In genomic region chr2:55099493-55099877, GRCh38 we compare ENCODE assay signal across 16 cellular contexts. TPM values are rescaled to one million over a fixed set of nuclear protein-coding genes. Genes with fewer than 3 reads are reported as not detected.
A peak's percentile ranks its signal among the peaks of the same experiment; 100 is the strongest.
DNase-seq lines count a peak whose midpoint lies in the region; ATAC-seq and TF ChIP-seq lines count a peak whose summit lies in the region.
"Had no signal": no experiment of that assay in that cellular context is flagged by ENCODE, and none has a peak within 500 bp of the region (broad histone marks: within the 10 kb centered on the region; RNA-seq: fewer than 3 reads in every experiment).

No MANE protein-coding gene starts in this region.

- no peak overlapping the region for H3K9ac ChIP-seq in smooth muscle cell (ENCODE audit: low read depth)
- H3K9ac ChIP-seq: parathyroid adenoma had no signal

- no peak for DNase-seq in activated CD4-positive, alpha-beta T cell treated with anti-CD3 and anti-CD28 coated beads for 36 hours
- no peak for DNase-seq in activated CD4-positive, alpha-beta T cell treated with anti-CD3 and anti-CD28 coated beads, Interleukin-2, amount 10 ng/mL, durations not matched to agents 24 days and 14 days
- DNase-seq in NCI-H460 (ENCODE audit: extremely low read depth, low read depth) = peak; percentile 33
- no peak for DNase-seq in smooth muscle cell (lab: John Stamatoyannopoulos, UW; ENCODE audit: unreplicated experiment)
- DNase-seq in activated CD8-positive, alpha-beta memory T cell treated with anti-CD3 and anti-CD28 coated beads, Interleukin-2, amount 50 U/mL, for 48 hours = no peak
- DNase-seq in GM19240 (ENCODE audit: insufficient read length, low spot score) = no peak
- DNase-seq in ureter (ENCODE audit: low spot score) = no peak
- DNase-seq: activated CD8-positive, alpha-beta memory T cell treated with anti-CD3 and anti-CD28 coated beads for 24 hours; anterior cingulate cortex; effector memory CD4-positive, alpha-beta T cell; KG1; NCI-H2081; stimulated activated CD4-positive, alpha-beta T cell treated with anti-CD3 and anti-CD28 coated beads, Interleukin-4, amount 100 ng/mL, for 4 hours had no signal

- H3K9me3 Mint-ChIP-seq in activated CD4-positive, alpha-beta T cell treated with anti-CD3 and anti-CD28 coated beads for 36 hours (ENCODE audit: low read depth) = no peaks in the 10 kb centered on the region
- H3K9me3 Mint-ChIP-seq in activated CD4-positive, alpha-beta T cell treated with anti-CD3 and anti-CD28 coated beads, Interleukin-2, amount 10 ng/mL, durations not matched to agents 24 days and 14 days = no peaks in the 10 kb centered on the region
- H3K9me3 Mint-ChIP-seq: T-helper 2 cell treated with Interferon-gamma antibody and Interleukin-4, amounts not matched to agents 5 μg/mL and 100 μg/mL, for 36 hours had no signal

- no peaks in the 10 kb centered on the region for H3K79me2 ChIP-seq in smooth muscle cell (ENCODE audit: low read depth)
- H3K79me2 ChIP-seq: parathyroid adenoma had no signal

- H3K36me3 ChIP-seq in esophagus (ENCODE audit: control insufficient read depth in 2 of 2, insufficient read depth in 2 of 2, low read length in 1 of 2) = no peaks in the 10 kb centered on the region
- no peaks in the 10 kb centered on the region for H3K36me3 ChIP-seq in smooth muscle cell (ENCODE audit: low read depth)

- H3K27me3 Mint-ChIP-seq in activated CD4-positive, alpha-beta T cell treated with anti-CD3 and anti-CD28 coated beads for 36 hours = no peaks in the 10 kb centered on the region
- no peaks in the 10 kb centered on the region for H3K27me3 Mint-ChIP-seq in activated CD4-positive, alpha-beta T cell treated with anti-CD3 and anti-CD28 coated beads, Interleukin-2, amount 10 ng/mL, durations not matched to agents 24 days and 14 days

- intact Hi-C loops in activated CD4-positive, alpha-beta T cell treated with anti-CD3 and anti-CD28 coated beads for 36 hours (cut with DNase I, micrococcal nuclease) = no loop called here
- intact Hi-C loops in activated CD4-positive, alpha-beta T cell treated with anti-CD3 and anti-CD28 coated beads, Interleukin-2, amount 10 ng/mL, durations not matched to agents 24 days and 14 days (cut with micrococcal nuclease) = no loop called here

- WGBS in esophagus, 2 donors = 92 to 95% methylated on average over 2 of the region's 2 CpGs
- WGBS in smooth muscle cell (ENCODE audit: low lambda C conversion rate) = 100% methylated on average over 2 of the region's 2 CpGs

- H3F3A ChIP-seq in smooth muscle cell (ENCODE audit: low read depth) = peaks cover 4% of the 10 kb centered on the region

- no peak overlapping the region for H3K4me3 ChIP-seq in esophagus (ENCODE audit: low read depth in 1 of 2, low read length in 2 of 2)
- H3K4me3 ChIP-seq in smooth muscle cell = no peak overlapping the region

- no peaks in the 10 kb centered on the region for H4K20me1 ChIP-seq in smooth muscle cell (ENCODE audit: low read depth)

- H3K4me3 Mint-ChIP-seq in activated CD4-positive, alpha-beta T cell treated with anti-CD3 and anti-CD28 coated beads for 36 hours = no peak overlapping the region
- H3K4me3 Mint-ChIP-seq in activated CD4-positive, alpha-beta T cell treated with anti-CD3 and anti-CD28 coated beads, Interleukin-2, amount 10 ng/mL, durations not matched to agents 24 days and 14 days = no peak overlapping the region
- H3K4me3 Mint-ChIP-seq: T-helper 2 cell treated with Interferon-gamma antibody and Interleukin-4, amounts not matched to agents 5 μg/mL and 100 μg/mL, for 36 hours had no signal

- peak overlapping the region; percentile 2 to 34 for H3K27ac ChIP-seq in esophagus (ENCODE audit: low read depth in 2 of 2, low read length in 1 of 2)
- peak overlapping the region; percentile 73 for H3K27ac ChIP-seq in smooth muscle cell (ENCODE audit: low read depth)
- H3K27ac ChIP-seq: parathyroid adenoma had no signal

- H3K9me3 ChIP-seq in esophagus (ENCODE audit: control insufficient read depth in 2 of 2, insufficient read depth in 1 of 2, low read depth in 1 of 2, low read length in 1 of 2) = no peaks in the 10 kb centered on the region
- H3K9me3 ChIP-seq in smooth muscle cell (replicated peaks; ENCODE audit: low read depth) = no peaks in the 10 kb centered on the region

- H3K4me2 ChIP-seq in smooth muscle cell = peak overlapping the region; percentile 28

- H2AFZ ChIP-seq in smooth muscle cell (ENCODE audit: low read depth) = no peak overlapping the region

- CTCF ChIA-PET in activated CD4-positive, alpha-beta T cell treated with anti-CD3 and anti-CD28 coated beads for 36 hours (lab: Charles Lee) = no interaction called here

- no peaks in the 10 kb centered on the region for H3K27me3 ChIP-seq in esophagus (ENCODE audit: control insufficient read depth in 1 of 2, insufficient read depth in 2 of 2, low read length in 2 of 2)
- H3K27me3 ChIP-seq in smooth muscle cell (ENCODE audit: low read depth) = no peaks in the 10 kb centered on the region

- POLR2A ChIA-PET in activated CD4-positive, alpha-beta T cell treated with anti-CD3 and anti-CD28 coated beads for 36 hours (lab: Charles Lee) = no interaction called here

- H3K27ac Mint-ChIP-seq in activated CD4-positive, alpha-beta T cell treated with anti-CD3 and anti-CD28 coated beads for 36 hours = peak overlapping the region; percentile 81
- H3K27ac Mint-ChIP-seq in activated CD4-positive, alpha-beta T cell treated with anti-CD3 and anti-CD28 coated beads, Interleukin-2, amount 10 ng/mL, durations not matched to agents 24 days and 14 days = no peak overlapping the region
- H3K27ac Mint-ChIP-seq: T-helper 2 cell treated with Interferon-gamma antibody and Interleukin-4, amounts not matched to agents 5 μg/mL and 100 μg/mL, for 36 hours had no signal

- H3K4me1 ChIP-seq in esophagus (ENCODE audit: control insufficient read depth in 2 of 2, insufficient read depth in 2 of 2, low read length in 1 of 2) = no peaks in the 10 kb centered on the region
- peaks cover 20% of the 10 kb centered on the region for H3K4me1 ChIP-seq in smooth muscle cell (ENCODE audit: low read depth)

- no peak for TF ChIP-seq CTCF in smooth muscle cell (IDR thresholded peaks at IDR 0.05; ENCODE audit: borderline replicate concordance, insufficient read depth, poor library complexity, severe bottlenecking)

- H3K4me1 Mint-ChIP-seq in activated CD4-positive, alpha-beta T cell treated with anti-CD3 and anti-CD28 coated beads for 36 hours = peaks cover 13% of the 10 kb centered on the region
- peaks cover 13% of the 10 kb centered on the region for H3K4me1 Mint-ChIP-seq in activated CD4-positive, alpha-beta T cell treated with anti-CD3 and anti-CD28 coated beads, Interleukin-2, amount 10 ng/mL, durations not matched to agents 24 days and 14 days

- ATAC-seq in activated CD4-positive, alpha-beta T cell treated with anti-CD3 and anti-CD28 coated beads for 36 hours = peak; percentile 75

- no peaks in the 10 kb centered on the region for H3K36me3 Mint-ChIP-seq in activated CD4-positive, alpha-beta T cell treated with anti-CD3 and anti-CD28 coated beads for 36 hours (ENCODE audit: low read depth)
- H3K36me3 Mint-ChIP-seq in activated CD4-positive, alpha-beta T cell treated with anti-CD3 and anti-CD28 coated beads, Interleukin-2, amount 10 ng/mL, durations not matched to agents 24 days and 14 days (ENCODE audit: low read depth) = no peaks in the 10 kb centered on the region

RNA-seq across cellular contexts. Expression of gene RTN4, which starts 49.2 kb away (rescaled TPM):
- 10 to 100 TPM; 70.3 to 84.8 TPM for total RNA-seq in activated CD4-positive, alpha-beta T cell treated with anti-CD3 and anti-CD28 coated beads for 36 hours
- 86.9 and 90.1 TPM in 2 replicates for total RNA-seq in activated CD4-positive, alpha-beta T cell treated with anti-CD3 and anti-CD28 coated beads, Interleukin-2, amount 10 ng/mL, durations not matched to agents 24 days and 14 days
- total RNA-seq in NCI-H460 (2014; rRNA removed; shearing (Covaris generic)) = 302 and 305 TPM in 2 replicates
- polyA plus RNA-seq in NCI-H460 (2014; cell fraction: nucleus; rRNA removed) = 243 and 252 TPM in 2 replicates
- polyA plus RNA-seq in esophagus = 100 to 1,000 TPM; 116 to 121 TPM
- 246 and 295 TPM in 2 replicates for total RNA-seq in smooth muscle cell
- 335 and 371 TPM in 2 replicates for polyA plus RNA-seq in smooth muscle cell
- total RNA-seq in ureter = 337 TPM
